ENCODE assay signal across 12 cellular contexts in genomic region chr10:58175990-58176910, GRCh38.
DNase-seq lines count a peak whose midpoint lies in the region; ATAC-seq and TF ChIP-seq lines count a peak whose summit lies in the region.
"Had no signal": no experiment of that assay in that cellular context is flagged by ENCODE, and none has a peak within 500 bp of the region (broad histone marks: within the 10 kb centered on the region; RNA-seq: fewer than 3 reads in every experiment).

No MANE protein-coding gene starts in this region.

- 37% methylated on average over 2 of the region's 2 CpGs for WGBS in hepatocyte (ENCODE audit: low lambda C conversion rate, missing lambda C conversion rate)

- no peaks in the 10 kb centered on the region for H3K4me1 ChIP-seq in cardiac muscle cell (ENCODE audit: low read depth)
- H3K4me1 ChIP-seq in adipocyte (ENCODE audit: control insufficient read depth, insufficient read depth, low read length), result peaks cover 8% of the 10 kb centered on the region
- H3K4me1 ChIP-seq in hepatocyte (ENCODE audit: insufficient read depth), result no peaks in the 10 kb centered on the region

- ATAC-seq in Right ventricle myocardium inferior (no peak), HG02610 (IDR thresholded peaks at IDR 0.05; ENCODE audit: unreplicated experiment) (no peak)
- ATAC-seq: activated T-cell treated with anti-CD3 and anti-CD28 coated beads, Interleukin-2, amount 50 U/mL, for 72 hours had no signal

- H3K9me2 ChIP-seq in hepatocyte (replicated peaks; ENCODE audit: insufficient read depth), result no peaks in the 10 kb centered on the region

- H3K27ac ChIP-seq in cardiac muscle cell (no peak overlapping the region), hepatocyte (no peak overlapping the region)

- no peak overlapping the region for H3K9ac ChIP-seq in adipocyte (ENCODE audit: low read length)

- peak; percentile 63 to 70 for DNase-seq in cardiac muscle cell (ENCODE audit: low read depth in 1 of 2, low spot score in 1 of 2)
- no peak for DNase-seq in Right ventricle myocardium inferior (ENCODE audit: missing footprints)
- peak; percentile 34 for DNase-seq in adipocyte (ENCODE audit: low read depth)
- peak; percentile 50 for DNase-seq in hepatocyte (ENCODE audit: low spot score)
- DNase-seq in smooth muscle cell of the brain vasculature (ENCODE audit: low read depth, low spot score), result peak; percentile 7
- no peak for DNase-seq in inferior parietal cortex (ENCODE audit: extremely low spot score)
- DNase-seq in nucleus accumbens (lab: John Stamatoyannopoulos, UW), result no peak
- DNase-seq: activated CD4-positive, alpha-beta T cell treated with anti-CD3 and anti-CD28 coated beads, Interleukin-2, amount 50 U/mL, for 1 hour; activated T-cell treated with anti-CD3 and anti-CD28 coated beads, Interleukin-2, amount 50 U/mL, for 72 hours; hippocampal formation; NCI-H2081 had no signal

- intact Hi-C loops in Right ventricle myocardium inferior (cut with DNase I), result loop anchor here (2.0 to 10.0 kb wide), 2 partner anchors 115 to 209 kb away; partner anchors contain the start of gene TFAM

- H3K4me3 ChIP-seq in cardiac muscle cell (no peak overlapping the region), adipocyte (ENCODE audit: low read length) (no peak overlapping the region), hepatocyte (no peak overlapping the region)

- H3K9me3 ChIP-seq in cardiac muscle cell (ENCODE audit: low read depth) (no peaks in the 10 kb centered on the region), adipocyte (ENCODE audit: control insufficient read depth, low read length) (no peaks in the 10 kb centered on the region), hepatocyte (ENCODE audit: low read depth) (no peaks in the 10 kb centered on the region)

- TF ChIP-seq CTCF in cardiac muscle cell (IDR thresholded peaks at IDR 0.05; ENCODE audit: low read depth, low read length) (no peak), hepatocyte (IDR thresholded peaks at IDR 0.05; ENCODE audit: poor library complexity) (no peak)

- no peaks in the 10 kb centered on the region for H4K20me1 ChIP-seq in hepatocyte (ENCODE audit: insufficient read depth, poor library complexity, severe bottlenecking)

- H3K27me3 ChIP-seq in cardiac muscle cell (no peaks in the 10 kb centered on the region), adipocyte (replicated peaks; ENCODE audit: control insufficient read depth, insufficient read depth, low read length) (peaks cover 5% of the 10 kb centered on the region), hepatocyte (no peaks in the 10 kb centered on the region)

- H2AFZ ChIP-seq in hepatocyte, result no peak overlapping the region

- H3K4me2 ChIP-seq in hepatocyte, result no peak overlapping the region

- no peaks in the 10 kb centered on the region for H3K79me2 ChIP-seq in hepatocyte

- H3K36me3 ChIP-seq in cardiac muscle cell, result no peaks in the 10 kb centered on the region
- H3K36me3 ChIP-seq in adipocyte (ENCODE audit: control insufficient read depth, insufficient read depth, low read length, severe bottlenecking), result no peaks in the 10 kb centered on the region
- H3K36me3 ChIP-seq in hepatocyte (replicated peaks; ENCODE audit: insufficient read depth, low read depth), result no peaks in the 10 kb centered on the region

Comparison
In these comparisons a context has a peak if more than half of its experiments do, and no peak if none do; other contexts are left out.
1. DNase-seq: peak in cardiac muscle cell (2 of 2), adipocyte (single experiment), hepatocyte (single experiment) and smooth muscle cell of the brain vasculature (single experiment); none in Right ventricle myocardium inferior (single experiment), inferior parietal cortex (single experiment) and nucleus accumbens (0 of 56).